Comparison of ENCODE assay signal across 36 cellular contexts in the genomic region with DNA sequence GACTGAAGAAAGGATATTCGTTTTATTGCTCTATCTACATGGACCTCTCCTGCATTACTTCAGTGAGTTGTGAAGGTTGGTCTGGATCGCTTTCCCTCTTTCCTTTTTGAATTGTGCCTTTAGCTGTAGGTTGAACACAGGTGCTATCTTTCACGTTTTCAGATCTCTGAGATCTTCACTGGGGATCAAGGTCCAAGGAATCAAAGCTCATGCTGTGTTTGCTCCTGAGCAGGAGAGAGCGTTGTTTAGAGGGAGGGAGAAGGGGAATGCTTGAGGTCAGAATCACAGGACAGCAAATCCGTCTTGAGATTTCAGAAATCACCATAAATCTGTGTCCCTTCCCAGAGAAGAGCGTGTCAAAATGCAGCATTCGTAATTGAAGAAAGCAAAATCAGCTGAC.
"Had no signal": no experiment of that assay in that cellular context is flagged by ENCODE, and none has a peak within 500 bp of the region (broad histone marks: within the 10 kb centered on the region; RNA-seq: fewer than 3 reads in every experiment).

No MANE protein-coding gene starts in this region.

- H3K9me3 Mint-ChIP-seq: activated CD4-positive, alpha-beta T cell treated with anti-CD3 and anti-CD28 coated beads, Interleukin-2, amount 10 ng/mL, durations not matched to agents 24 days and 14 days; activated CD8-positive, alpha-beta T cell treated with anti-CD3 and anti-CD28 coated beads for 36 hours; activated naive CD4-positive, alpha-beta T cell treated with anti-CD3 and anti-CD28 coated beads for 36 hours; activated naive CD4-positive, alpha-beta T cell treated with anti-CD3 and anti-CD28 coated beads, Interleukin-2, amount 50 U/mL, for 72 hours; activated naive CD8-positive, alpha-beta T cell treated with anti-CD3 and anti-CD28 coated beads for 36 hours; activated T-cell treated with anti-CD3 and anti-CD28 coated beads, Interleukin-2, amount 50 U/mL, for 72 hours; activated T-helper 1 cell treated with anti-CD3 and anti-CD28 coated beads, Interleukin-12 subunit alpha, Interleukin-12 subunit beta, Interleukin-2, Interleukin-4 antibody, amounts not matched to agents 30 ng/mL and 10 ng/mL and 1 ng/mL, durations not matched to agents 14 hours and 24 hours and 36 hours; T-helper 1 cell treated with Interleukin-12 subunit alpha and Interleukin-12 subunit beta and Interleukin-4 antibody, amounts not matched to agents 30 μg/mL and 1 μg/mL, for 36 hours had no signal

- H3K27ac ChIP-seq: adrenal gland, body of pancreas, brain microvascular endothelial cell, breast epithelium, WERI-Rb-1 had no signal

- H3K27ac Mint-ChIP-seq: activated CD4-positive, alpha-beta memory T cell treated with anti-CD3 and anti-CD28 coated beads for 36 hours; activated CD4-positive, alpha-beta T cell treated with anti-CD3 and anti-CD28 coated beads, Interleukin-2, amount 10 ng/mL, durations not matched to agents 24 days and 14 days; activated CD8-positive, alpha-beta T cell treated with anti-CD3 and anti-CD28 coated beads for 36 hours; activated naive CD4-positive, alpha-beta T cell treated with anti-CD3 and anti-CD28 coated beads for 36 hours; activated naive CD4-positive, alpha-beta T cell treated with anti-CD3 and anti-CD28 coated beads, Interleukin-2, amount 50 U/mL, for 72 hours; activated naive CD8-positive, alpha-beta T cell treated with anti-CD3 and anti-CD28 coated beads for 36 hours; activated T-cell treated with anti-CD3 and anti-CD28 coated beads, Interleukin-2, amount 50 U/mL, for 72 hours; activated T-helper 1 cell treated with anti-CD3 and anti-CD28 coated beads, Interleukin-12 subunit alpha, Interleukin-12 subunit beta, Interleukin-2, Interleukin-4 antibody, amounts not matched to agents 30 ng/mL and 10 ng/mL and 1 ng/mL, durations not matched to agents 14 hours and 24 hours and 36 hours; activated T-helper 17 cell treated with anti-CD3 and anti-CD28 coated beads, Interleukin-2, amount 50 U/mL, for 72 hours; T-helper 1 cell treated with Interleukin-12 subunit alpha and Interleukin-12 subunit beta and Interleukin-4 antibody, amounts not matched to agents 30 μg/mL and 1 μg/mL, for 36 hours; T-helper 2 cell treated with Interferon-gamma antibody and Interleukin-4, amounts not matched to agents 5 μg/mL and 100 μg/mL, for 36 hours; WTC11 had no signal

- H3K27me3 Mint-ChIP-seq: activated CD4-positive, alpha-beta memory T cell treated with anti-CD3 and anti-CD28 coated beads for 36 hours; activated CD4-positive, alpha-beta T cell treated with anti-CD3 and anti-CD28 coated beads, Interleukin-2, amount 10 ng/mL, durations not matched to agents 24 days and 14 days; activated CD8-positive, alpha-beta T cell treated with anti-CD3 and anti-CD28 coated beads for 36 hours; activated naive CD8-positive, alpha-beta T cell treated with anti-CD3 and anti-CD28 coated beads for 36 hours had no signal

- H3K4me3 Mint-ChIP-seq: activated CD4-positive, alpha-beta memory T cell treated with anti-CD3 and anti-CD28 coated beads for 36 hours; activated CD4-positive, alpha-beta T cell treated with anti-CD3 and anti-CD28 coated beads, Interleukin-2, amount 10 ng/mL, durations not matched to agents 24 days and 14 days; activated CD8-positive, alpha-beta T cell treated with anti-CD3 and anti-CD28 coated beads for 36 hours; activated naive CD4-positive, alpha-beta T cell treated with anti-CD3 and anti-CD28 coated beads for 36 hours; activated naive CD8-positive, alpha-beta T cell treated with anti-CD3 and anti-CD28 coated beads for 36 hours; activated T-cell treated with anti-CD3 and anti-CD28 coated beads, Interleukin-2, amount 50 U/mL, for 4 hours; activated T-cell treated with anti-CD3 and anti-CD28 coated beads, Interleukin-2, amount 50 U/mL, for 72 hours; activated T-helper 1 cell treated with anti-CD3 and anti-CD28 coated beads, Interleukin-12 subunit alpha, Interleukin-12 subunit beta, Interleukin-2, Interleukin-4 antibody, amounts not matched to agents 30 ng/mL and 10 ng/mL and 1 ng/mL, durations not matched to agents 14 hours and 24 hours and 36 hours; activated T-helper 17 cell treated with anti-CD3 and anti-CD28 coated beads, Interleukin-2, amount 50 U/mL, for 72 hours; T-helper 1 cell treated with Interleukin-12 subunit alpha and Interleukin-12 subunit beta and Interleukin-4 antibody, amounts not matched to agents 30 μg/mL and 1 μg/mL, for 36 hours; T-helper 2 cell treated with Interferon-gamma antibody and Interleukin-4, amounts not matched to agents 5 μg/mL and 100 μg/mL, for 36 hours; WTC11 had no signal

- H3K9me3 ChIP-seq: adrenal gland, body of pancreas, breast epithelium had no signal

- DNase-seq: activated CD4-positive, alpha-beta memory T cell treated with anti-CD3 and anti-CD28 coated beads for 36 hours; activated CD4-positive, alpha-beta T cell treated with anti-CD3 and anti-CD28 coated beads for 4 hours; activated CD4-positive, alpha-beta T cell treated with anti-CD3 and anti-CD28 coated beads, Interleukin-2, amount 10 ng/mL, durations not matched to agents 24 days and 14 days; activated CD4-positive, alpha-beta T cell treated with anti-CD3 and anti-CD28 coated beads, Interleukin-2, amount 50 U/mL, for 1 hour; activated CD4-positive, alpha-beta T cell treated with anti-CD3 and anti-CD28 coated beads, Interleukin-2, amount 50 U/mL, for 4 hours; activated CD4-positive, CD25-positive, alpha-beta regulatory T cell treated with anti-CD3 and anti-CD28 coated beads, Interleukin-2, amount 50 U/mL, for 72 hours; activated CD8-positive, alpha-beta memory T cell treated with anti-CD3 and anti-CD28 coated beads, Interleukin-2, amount 50 U/mL, for 4 hours; activated CD8-positive, alpha-beta T cell treated with anti-CD3 and anti-CD28 coated beads for 36 hours; activated effector memory CD4-positive, alpha-beta T cell treated with anti-CD3 and anti-CD28 coated beads, Interleukin-2, amount 50 U/mL, for 16 hours; activated gamma-delta T cell treated with Interleukin-2 at 50 U/mL for 16 hours; activated naive CD4-positive, alpha-beta T cell; activated naive CD4-positive, alpha-beta T cell treated with anti-CD3 and anti-CD28 coated beads for 36 hours; activated naive CD4-positive, alpha-beta T cell treated with anti-CD3 and anti-CD28 coated beads, Interleukin-2, amount 50 U/mL, for 16 hours; activated naive CD8-positive, alpha-beta T cell treated with anti-CD3 and anti-CD28 coated beads for 36 hours; activated T-cell treated with anti-CD3 and anti-CD28 coated beads for 4 hours; activated T-cell treated with anti-CD3 and anti-CD28 coated beads, Interleukin-2, amount 50 U/mL, for 1 hour; activated T-cell treated with anti-CD3 and anti-CD28 coated beads, Interleukin-2, amount 50 U/mL, for 4 hours; activated T-cell treated with anti-CD3 and anti-CD28 coated beads, Interleukin-2, amount 50 U/mL, for 72 hours; adrenal gland; amniotic stem cell; aorta; body of pancreas; brain microvascular endothelial cell; central memory CD4-positive, alpha-beta T cell; SW 1271; T-helper 1 cell; T-helper 2 cell; T-helper 9 cell; WERI-Rb-1 had no signal

- H3K4me3 ChIP-seq: adrenal gland, body of pancreas, breast epithelium had no signal

- H3K36me3 ChIP-seq: adrenal gland, breast epithelium, WERI-Rb-1 had no signal

- H3K27me3 ChIP-seq: adrenal gland, body of pancreas, brain microvascular endothelial cell, breast epithelium had no signal

- H3K4me1 ChIP-seq: adrenal gland, breast epithelium had no signal

- H3K4me1 Mint-ChIP-seq: activated CD4-positive, alpha-beta T cell treated with anti-CD3 and anti-CD28 coated beads, Interleukin-2, amount 10 ng/mL, durations not matched to agents 24 days and 14 days; activated naive CD8-positive, alpha-beta T cell treated with anti-CD3 and anti-CD28 coated beads for 36 hours; activated T-helper 17 cell treated with anti-CD3 and anti-CD28 coated beads, Interleukin-2, amount 50 U/mL, for 72 hours; WTC11 had no signal

- H3K36me3 Mint-ChIP-seq: activated CD4-positive, alpha-beta memory T cell treated with anti-CD3 and anti-CD28 coated beads for 36 hours; activated naive CD4-positive, alpha-beta T cell treated with anti-CD3 and anti-CD28 coated beads, Interleukin-2, amount 50 U/mL, for 72 hours; activated naive CD8-positive, alpha-beta T cell treated with anti-CD3 and anti-CD28 coated beads for 36 hours had no signal

- ATAC-seq: activated CD8-positive, alpha-beta T cell treated with anti-CD3 and anti-CD28 coated beads for 36 hours; activated naive CD4-positive, alpha-beta T cell treated with anti-CD3 and anti-CD28 coated beads, Interleukin-2, amount 50 U/mL, for 72 hours; activated T-cell treated with anti-CD3 and anti-CD28 coated beads, Interleukin-2, amount 50 U/mL, for 4 hours; activated T-cell treated with anti-CD3 and anti-CD28 coated beads, Interleukin-2, amount 50 U/mL, for 72 hours; activated T-helper 17 cell treated with anti-CD3 and anti-CD28 coated beads, Interleukin-2, amount 50 U/mL, for 72 hours; body of pancreas; WTC11 had no signal
